In the genomic region with DNA sequence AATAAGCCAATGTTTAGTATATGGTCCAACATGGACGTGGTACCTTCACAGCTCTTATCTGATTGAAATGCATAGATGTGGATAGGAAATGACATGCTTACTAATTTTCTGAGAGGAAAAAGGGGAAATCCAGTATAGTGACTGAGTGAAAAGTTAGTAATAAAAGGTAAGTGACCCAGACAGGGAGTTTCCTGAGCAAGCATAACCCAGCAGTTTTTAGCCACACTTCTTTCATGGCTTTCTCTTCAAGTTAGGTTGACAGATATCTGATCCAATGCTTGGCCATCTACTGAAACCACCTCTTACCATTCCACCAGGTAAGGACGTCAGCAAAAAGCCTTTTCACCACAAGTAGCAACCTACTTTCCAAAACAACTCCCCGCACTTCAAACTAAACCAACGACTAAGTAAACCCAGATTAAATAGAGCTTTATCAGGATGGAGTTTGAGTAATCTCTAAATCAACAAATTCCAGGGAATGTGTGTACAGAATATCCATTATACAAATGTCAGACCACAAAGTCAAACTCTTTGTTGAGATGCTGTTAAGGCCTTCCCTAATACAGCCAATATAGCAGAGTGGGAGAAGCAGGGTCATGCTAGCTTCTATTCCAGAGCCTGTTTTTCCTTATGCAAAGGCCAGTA, we compare ENCODE assay signal across 12 cellular contexts.
DNase-seq lines count a peak whose midpoint lies in the region; ATAC-seq lines count a peak whose summit lies in the region.
"Had no signal": no experiment of that assay in that cellular context is flagged by ENCODE, and none has a peak within 500 bp of the region (broad histone marks: within the 10 kb centered on the region; RNA-seq: fewer than 3 reads in every experiment).

No MANE protein-coding gene starts in this region.

- peak; percentile 16 for DNase-seq in activated naive CD4-positive, alpha-beta T cell treated with Interleukin-2 at 50 U/mL for 16 hours
- DNase-seq in activated naive CD4-positive, alpha-beta T cell treated with anti-CD3 and anti-CD28 coated beads, Interleukin-2, amount 10 ng/mL, durations not matched to agents 7 days and 5 days = no peak
- DNase-seq in stimulated activated CD4-positive, alpha-beta T cell treated with anti-CD3 and anti-CD28 coated beads, TNF-alpha, amount 100 ng/mL, for 24 hours (ENCODE audit: low read depth in 3 of 3) = peak in 2 of 3 experiments; percentile 9 to 20
- DNase-seq in NK-92 (lab: John Stamatoyannopoulos, UW; ENCODE audit: unreplicated experiment) (no peak), NCI-H748 (lab: John Stamatoyannopoulos, UW; ENCODE audit: unreplicated experiment) (no peak), cortex of kidney (lab: John Stamatoyannopoulos, UW) (no peak)
- DNase-seq: heart right ventricle, NCI-H524 treated with DMSO at 0.1 percent for 48 hours had no signal

- peaks cover 23% of the 10 kb centered on the region for H3K4me1 Mint-ChIP-seq in activated naive CD4-positive, alpha-beta T cell treated with anti-CD3 and anti-CD28 coated beads, Interleukin-2, amount 10 ng/mL, durations not matched to agents 7 days and 5 days

- H3K27me3 Mint-ChIP-seq in activated naive CD4-positive, alpha-beta T cell treated with anti-CD3 and anti-CD28 coated beads, Interleukin-2, amount 10 ng/mL, durations not matched to agents 7 days and 5 days = no peaks in the 10 kb centered on the region
- H3K27me3 Mint-ChIP-seq: B cell had no signal

- no peaks in the 10 kb centered on the region for H3K36me3 Mint-ChIP-seq in activated naive CD4-positive, alpha-beta T cell treated with anti-CD3 and anti-CD28 coated beads, Interleukin-2, amount 10 ng/mL, durations not matched to agents 7 days and 5 days

- no peak overlapping the region for H3K4me3 Mint-ChIP-seq in activated naive CD4-positive, alpha-beta T cell treated with anti-CD3 and anti-CD28 coated beads, Interleukin-2, amount 10 ng/mL, durations not matched to agents 7 days and 5 days
- H3K4me3 Mint-ChIP-seq: B cell, nephron had no signal

- CTCF ChIA-PET in activated naive CD4-positive, alpha-beta T cell treated with anti-CD3 and anti-CD28 coated beads, Interleukin-2, amount 10 ng/mL, durations not matched to agents 7 days and 5 days (lab: Charles Lee) = interaction anchor here (1.3 to 2.2 kb wide), 3 partner anchors 10 to 55 kb away, joined by 3 to 8 read pairs (median 5); no protein-coding TSS in a partner anchor

- ATAC-seq in GM21723 (IDR thresholded peaks at IDR 0.05; ENCODE audit: unreplicated experiment) = peak; percentile 47
- ATAC-seq in HG03571 (IDR thresholded peaks at IDR 0.05; ENCODE audit: unreplicated experiment) = peak; percentile 44
- ATAC-seq: heart right ventricle had no signal

- H3K27ac Mint-ChIP-seq in activated naive CD4-positive, alpha-beta T cell treated with anti-CD3 and anti-CD28 coated beads, Interleukin-2, amount 10 ng/mL, durations not matched to agents 7 days and 5 days = no peak overlapping the region
- H3K27ac Mint-ChIP-seq: B cell had no signal

- no peaks in the 10 kb centered on the region for H3K9me3 Mint-ChIP-seq in activated naive CD4-positive, alpha-beta T cell treated with anti-CD3 and anti-CD28 coated beads, Interleukin-2, amount 10 ng/mL, durations not matched to agents 7 days and 5 days
- H3K9me3 Mint-ChIP-seq: nephron had no signal

Comparison
In these comparisons a context has a peak if more than half of its experiments do, and no peak if none do; other contexts are left out.
1. DNase-seq: peak in activated naive CD4-positive, alpha-beta T cell treated with Interleukin-2 at 50 U/mL for 16 hours (single experiment) and stimulated activated CD4-positive, alpha-beta T cell treated with anti-CD3 and anti-CD28 coated beads, TNF-alpha, amount 100 ng/mL, for 24 hours (2 of 3); none in activated naive CD4-positive, alpha-beta T cell treated with anti-CD3 and anti-CD28 coated beads, Interleukin-2, amount 10 ng/mL, durations not matched to agents 7 days and 5 days (single experiment), NK-92 (single experiment), NCI-H748 (single experiment) and cortex of kidney (single experiment).